ENCODE assay signal across 10 cellular contexts in genomic region chr4:80471701-80472100, GRCh38.
DNase-seq lines count a peak whose midpoint lies in the region; ATAC-seq, FAIRE-seq and TF ChIP-seq lines count a peak whose summit lies in the region.
"Had no signal": no experiment of that assay in that cellular context is flagged by ENCODE, and none has a peak within 500 bp of the region (broad histone marks: within the 10 kb centered on the region; RNA-seq: fewer than 3 reads in every experiment).

No MANE protein-coding gene starts in this region.

- no peak overlapping the region for H3K4me3 Mint-ChIP-seq in activated naive CD4-positive, alpha-beta T cell treated with anti-CD3 and anti-CD28 coated beads, Interleukin-2, amount 10 ng/mL, durations not matched to agents 7 days and 5 days
- H3K4me3 Mint-ChIP-seq: activated naive CD8-positive, alpha-beta T cell treated with anti-CD3 and anti-CD28 coated beads for 36 hours had no signal

- in situ Hi-C loops in transverse colon (cut with MboI; ENCODE audit: low pct_ligation_motif_present in 1 of 4, low pct_unique_long_range_greater_than_20kb in 1 of 4, low sequenced_read_pairs in 3 of 4), result no loop called here

- H3K9me3 Mint-ChIP-seq in activated naive CD4-positive, alpha-beta T cell treated with anti-CD3 and anti-CD28 coated beads, Interleukin-2, amount 10 ng/mL, durations not matched to agents 7 days and 5 days, result no peaks in the 10 kb centered on the region

- intact Hi-C loops in transverse colon (cut with DNase I; ENCODE audit: low total_unique reads), result no loop called here

- DNase-seq in SHP77 treated with DMSO at 0.1 percent for 48 hours (lab: John Stamatoyannopoulos, UW) (peak; percentile 85), transverse colon (peak; percentile 62), OCI-M2 (lab: John Stamatoyannopoulos, UW; ENCODE audit: unreplicated experiment) (no peak)
- no peak for DNase-seq in activated naive CD4-positive, alpha-beta T cell treated with anti-CD3 and anti-CD28 coated beads, Interleukin-2, amount 10 ng/mL, durations not matched to agents 7 days and 5 days
- DNase-seq: activated naive CD8-positive, alpha-beta T cell treated with anti-CD3 and anti-CD28 coated beads for 36 hours; trophoblast cell had no signal

- H3K27me3 Mint-ChIP-seq in activated naive CD4-positive, alpha-beta T cell treated with anti-CD3 and anti-CD28 coated beads, Interleukin-2, amount 10 ng/mL, durations not matched to agents 7 days and 5 days, result no peaks in the 10 kb centered on the region
- H3K27me3 Mint-ChIP-seq: activated naive CD8-positive, alpha-beta T cell treated with anti-CD3 and anti-CD28 coated beads for 36 hours had no signal

- H3K4me3 ChIP-seq in HUES64 (ENCODE audit: low read length), result peak overlapping the region; percentile 6; the same call in 1 of the 2 replicates
- no peak overlapping the region for H3K4me3 ChIP-seq in transverse colon

- CTCF ChIA-PET in activated naive CD4-positive, alpha-beta T cell treated with anti-CD3 and anti-CD28 coated beads, Interleukin-2, amount 10 ng/mL, durations not matched to agents 7 days and 5 days (lab: Charles Lee), result no interaction called here

- H3K36me3 Mint-ChIP-seq in activated naive CD4-positive, alpha-beta T cell treated with anti-CD3 and anti-CD28 coated beads, Interleukin-2, amount 10 ng/mL, durations not matched to agents 7 days and 5 days, result peaks cover 2% of the 10 kb centered on the region
- H3K36me3 Mint-ChIP-seq: activated naive CD8-positive, alpha-beta T cell treated with anti-CD3 and anti-CD28 coated beads for 36 hours had no signal

- TF ChIP-seq POLR2A in transverse colon (IDR thresholded peaks at IDR 0.05), result no peak

- peak overlapping the region; percentile 53; the same call in 1 of the 2 replicates for H3K27ac ChIP-seq in HUES64 (ENCODE audit: low read depth, low read length)
- H3K27ac ChIP-seq in transverse colon, result peak overlapping the region in 1 of 4 donors; percentile 10

- H3K36me3 ChIP-seq in HUES64 (ENCODE audit: insufficient read depth, low read length) (no peaks in the 10 kb centered on the region), transverse colon (no peaks in the 10 kb centered on the region)

- H3K9me3 ChIP-seq in HUES64 (ENCODE audit: insufficient read depth, low read depth, low read length) (no peaks in the 10 kb centered on the region), transverse colon (no peaks in the 10 kb centered on the region)

- FAIRE-seq in islet of Langerhans (lab: Jason Lieb, UNC), result peak; percentile 33
- FAIRE-seq: GM19239 had no signal

- TF ChIP-seq EP300 in transverse colon (IDR thresholded peaks at IDR 0.05; ENCODE audit: low read depth), result no peak

- TF ChIP-seq CTCF in transverse colon (IDR thresholded peaks at IDR 0.05), result no peak

- ATAC-seq in HG03520 (IDR thresholded peaks at IDR 0.05; ENCODE audit: unreplicated experiment), result no peak

- 18% methylated on average over 8 of the region's 9 CpGs for WGBS in HUES64
- WGBS in transverse colon (ENCODE audit: low coverage in 1 of 2), 2 donors, result 21 to 53% methylated on average over 5 to 9 of the region's 9 CpGs

- H3K27me3 ChIP-seq in HUES64 (ENCODE audit: insufficient read depth, low read length) (no peaks in the 10 kb centered on the region), transverse colon (no peaks in the 10 kb centered on the region)

- no peak overlapping the region for H3K9ac ChIP-seq in HUES64 (ENCODE audit: low read depth, low read length)

- peaks cover 2% of the 10 kb centered on the region for H3K4me1 Mint-ChIP-seq in activated naive CD4-positive, alpha-beta T cell treated with anti-CD3 and anti-CD28 coated beads, Interleukin-2, amount 10 ng/mL, durations not matched to agents 7 days and 5 days

- H3K4me1 ChIP-seq in HUES64 (ENCODE audit: insufficient read depth, low read length) (peaks cover 31% of the 10 kb centered on the region), transverse colon (peaks cover 0 to 3% (median 0%) of the 10 kb centered on the region in 4 donors)

- no peak overlapping the region for H3K27ac Mint-ChIP-seq in activated naive CD4-positive, alpha-beta T cell treated with anti-CD3 and anti-CD28 coated beads, Interleukin-2, amount 10 ng/mL, durations not matched to agents 7 days and 5 days
- H3K27ac Mint-ChIP-seq: activated naive CD8-positive, alpha-beta T cell treated with anti-CD3 and anti-CD28 coated beads for 36 hours had no signal

Comparison
In these comparisons a context has a peak if more than half of its experiments do, and no peak if none do; other contexts are left out.
1. DNase-seq: peak in SHP77 treated with DMSO at 0.1 percent for 48 hours (single experiment) and transverse colon (single experiment); none in OCI-M2 (single experiment) and activated naive CD4-positive, alpha-beta T cell treated with anti-CD3 and anti-CD28 coated beads, Interleukin-2, amount 10 ng/mL, durations not matched to agents 7 days and 5 days (single experiment).